Comparison of ENCODE assay signal across 8 cellular contexts in the genomic region with DNA sequence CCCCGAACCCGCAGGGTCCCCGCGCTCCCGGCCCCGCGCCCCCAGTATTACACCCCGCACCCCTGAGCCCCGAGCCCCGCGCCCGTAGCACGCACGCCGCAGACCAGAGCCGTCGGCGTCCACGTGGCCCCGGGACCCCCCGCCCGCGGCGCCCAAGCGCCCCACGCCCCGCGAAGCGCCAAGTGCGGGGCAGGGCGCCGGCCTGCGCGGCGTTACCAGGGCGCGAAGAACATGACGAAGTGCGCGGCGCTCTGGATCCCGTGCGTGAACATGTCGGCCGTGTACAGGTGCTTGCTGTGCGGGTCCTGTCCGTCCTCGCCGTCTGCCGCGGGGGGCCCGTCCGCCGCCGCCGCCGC. TPM values are rescaled to one million over a fixed set of nuclear protein-coding genes. Genes with fewer than 3 reads are reported as not detected.
DNase-seq lines count a peak whose midpoint lies in the region; ATAC-seq, FAIRE-seq and TF ChIP-seq lines count a peak whose summit lies in the region.

No MANE protein-coding gene starts in this region.

- FAIRE-seq in keratinocyte (lab: Jason Lieb, UNC), result no peak

- H2AFZ ChIP-seq in keratinocyte (ENCODE audit: control insufficient read depth, low read length), result no peak overlapping the region

- peak; percentile 20 for ATAC-seq in GM18861 (IDR thresholded peaks at IDR 0.05; ENCODE audit: unreplicated experiment)
- peak; percentile 9 for ATAC-seq in HG02623 (IDR thresholded peaks at IDR 0.05; ENCODE audit: unreplicated experiment)

- TF ChIP-seq POLR2A in transverse colon (IDR thresholded peaks at IDR 0.05), result no peak

- H3K4me3 ChIP-seq in WERI-Rb-1 (ENCODE audit: low read depth, low read length) (peak overlapping the region; percentile 84), keratinocyte (ENCODE audit: control insufficient read depth in 2 of 3, extremely low read depth in 1 of 3, insufficient read depth in 2 of 3, low read depth in 1 of 3, low read length in 3 of 3) (peak overlapping the region; percentile 54 to 81 (median 55)), transverse colon (peak overlapping the region; percentile 37 to 93 (median 82))

- H3K36me3 ChIP-seq in WERI-Rb-1 (peaks cover 10% of the 10 kb centered on the region), keratinocyte (ENCODE audit: control insufficient read depth in 2 of 2, extremely low read depth in 1 of 2, insufficient read depth in 2 of 2, low read length in 2 of 2) (peaks cover 0 to 5% of the 10 kb centered on the region in 2 experiments), transverse colon (no peaks in the 10 kb centered on the region)

- no peak overlapping the region for H3K4me2 ChIP-seq in keratinocyte (ENCODE audit: control insufficient read depth, extremely low read depth, insufficient read depth, low read depth, low read length)

- TF ChIP-seq CTCF in WERI-Rb-1 (IDR thresholded peaks at IDR 0.05; ENCODE audit: low read depth, low read length) (no peak), keratinocyte (optimal IDR thresholded peaks at IDR 0.05 in 1 of 3, IDR thresholded peaks at IDR 0.05 in 1 of 3, conservative IDR thresholded peaks at IDR 0.05 in 1 of 3; ENCODE audit: extremely low read depth in 1 of 3, insufficient read depth in 2 of 3, low read length in 3 of 3) (no peak), transverse colon (IDR thresholded peaks at IDR 0.05) (no peak)

- H3K9ac ChIP-seq in keratinocyte (ENCODE audit: control insufficient read depth, extremely low read depth, insufficient read depth, low read length), result peak overlapping the region; percentile 89

- dilution Hi-C loops in keratinocyte (cut with MboI; ENCODE audit: extremely low pct_ligation_motif_present, low sequenced_read_pairs), result no loop called here

- WGBS in transverse colon (ENCODE audit: low coverage in 1 of 2), 2 donors, result 0% methylated on average over 24 of the region's 57 CpGs; no CpG with 5 or more reads in 1 of the 2 donors

- peaks cover 43% of the 10 kb centered on the region for H3K79me2 ChIP-seq in keratinocyte (ENCODE audit: control insufficient read depth, insufficient read depth, low read length)

- no peak for DNase-seq in WERI-Rb-1
- DNase-seq in keratinocyte (ENCODE audit: low read depth, low spot score), result no peak
- no peak for DNase-seq in transverse colon
- no peak for DNase-seq in NCI-H2029 (lab: John Stamatoyannopoulos, UW)
- no peak for DNase-seq in NCI-H748 treated with DMSO at 0.1 percent for 48 hours (lab: John Stamatoyannopoulos, UW)
- no peak for DNase-seq in NCI-H2107 (lab: John Stamatoyannopoulos, UW)

- H3K4me1 ChIP-seq in keratinocyte (ENCODE audit: control insufficient read depth, extremely low read depth, insufficient read depth, low read length) (peaks cover 11% of the 10 kb centered on the region), transverse colon (peaks cover 9 to 18% (median 12%) of the 10 kb centered on the region in 4 donors)

- H3K27me3 ChIP-seq in WERI-Rb-1 (ENCODE audit: insufficient read depth, low read depth, severe bottlenecking) (no peaks in the 10 kb centered on the region), keratinocyte (ENCODE audit: control insufficient read depth, extremely low read depth, insufficient read depth, low read length) (peaks cover 20% of the 10 kb centered on the region), transverse colon (no peaks in the 10 kb centered on the region)

- no peaks in the 10 kb centered on the region for H4K20me1 ChIP-seq in keratinocyte (ENCODE audit: control insufficient read depth, extremely low read depth, insufficient read depth, low read length)

- intact Hi-C loops in transverse colon (cut with DNase I; ENCODE audit: low total_unique reads), result no loop called here

- in situ Hi-C loops in transverse colon (cut with MboI; ENCODE audit: low pct_ligation_motif_present in 1 of 4, low pct_unique_long_range_greater_than_20kb in 1 of 4, low sequenced_read_pairs in 3 of 4), result no loop called here

- TF ChIP-seq EP300 in transverse colon (IDR thresholded peaks at IDR 0.05; ENCODE audit: low read depth), result no peak

- H3K27ac ChIP-seq in WERI-Rb-1, result peak overlapping the region; percentile 55
- peak overlapping the region; percentile 40 for H3K27ac ChIP-seq in keratinocyte (ENCODE audit: control insufficient read depth, insufficient read depth, low read length)
- H3K27ac ChIP-seq in transverse colon, result peak overlapping the region; percentile 82 to 86 (median 84)

- no peaks in the 10 kb centered on the region for H3K9me1 ChIP-seq in keratinocyte (ENCODE audit: control insufficient read depth, extremely low read depth, insufficient read depth, low read length)

- H3K9me3 ChIP-seq in WERI-Rb-1 (ENCODE audit: severe bottlenecking) (peaks cover 2% of the 10 kb centered on the region), keratinocyte (ENCODE audit: control insufficient read depth, low read depth, low read length) (no peaks in the 10 kb centered on the region), transverse colon (no peaks in the 10 kb centered on the region)

RNA-seq across cellular contexts. Expression of a gene that starts 0.3 kb away (rescaled TPM):
- 78.4 to 112 TPM (median 110 TPM) in 3 replicates for polyA plus RNA-seq in keratinocyte
- polyA plus RNA-seq in keratinocyte (2011; ENCODE audit: low read depth), result 98.1 TPM
- 61.1 and 77.7 TPM in 2 replicates for polyA plus RNA-seq in keratinocyte (2011; cell fraction: cytosol; rRNA removed)
- 87.1 and 97.0 TPM in 2 replicates for polyA plus RNA-seq in keratinocyte (2011; cell fraction: nucleus; rRNA removed)
- 66.4 and 91.6 TPM in 2 replicates for polyA plus RNA-seq in keratinocyte (2012; ENCODE audit: low replicate concordance)
- polyA minus RNA-seq in keratinocyte, result 66.7 to 116 TPM (median 78.1 TPM) in 3 replicates
- polyA minus RNA-seq in keratinocyte (2011; cell fraction: cytosol; rRNA and poly(A)+ RNA removed), result 66.0 TPM
- polyA minus RNA-seq in keratinocyte (2011; cell fraction: nucleus; rRNA and poly(A)+ RNA removed), result 44.4 and 71.1 TPM in 2 replicates
- 100 to 1,000 TPM in 1 of 4 donors, 10 to 100 TPM in 3; 17.2 to 217 (median 65.2) TPM for total RNA-seq in transverse colon
